ENCODE assay signal across 1 cellular context in the genomic region with DNA sequence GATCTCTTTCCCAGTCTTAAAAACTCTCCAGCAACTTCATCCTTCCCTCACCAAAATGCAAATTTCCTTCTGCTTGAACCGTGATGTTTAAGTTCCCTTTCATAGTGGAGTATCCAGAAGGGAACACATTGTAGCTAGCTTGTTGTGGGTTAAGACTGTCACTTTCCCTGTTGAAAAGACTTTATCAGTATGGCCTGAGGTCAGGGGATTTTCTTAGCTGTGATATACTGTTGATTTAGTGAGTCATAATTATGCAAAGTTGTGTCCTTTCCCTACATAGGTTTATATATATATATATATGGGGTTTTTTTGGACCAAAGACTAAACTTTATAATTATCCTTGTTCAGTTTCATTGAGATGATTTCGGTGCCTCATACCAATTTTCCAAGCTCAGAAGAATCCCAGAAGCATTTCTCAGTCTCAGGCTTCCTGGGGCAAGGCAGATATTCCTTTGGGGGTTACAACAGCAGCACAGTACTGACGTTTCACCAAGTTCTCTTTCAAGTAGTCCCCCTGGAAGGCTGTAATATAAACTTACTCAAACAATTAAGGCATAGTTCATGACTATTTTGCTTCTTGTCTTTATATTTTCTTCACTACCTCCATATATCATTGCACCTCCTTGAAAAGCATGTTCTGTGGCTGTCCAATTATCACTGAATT.
TF ChIP-seq lines count a peak whose summit lies in the region.

No MANE protein-coding gene starts in this region.

TF ChIP-seq in HEK293, 187 proteins besides CTCF, POLR2A, EP300 and RAD21 (continued from another document):
- TF ChIP-seq ZNF280D (tag by site-specific recombination; IDR thresholded peaks at IDR 0.05) = no peak
- 0 out of 2 replicates have a peak, but pooled peaks have one; percentile 53 for TF ChIP-seq MZF1 (tag by site-specific recombination; IDR thresholded peaks at IDR 0.05; ENCODE audit: borderline replicate concordance)
- TF ChIP-seq ZNF692 (tag by site-specific recombination; IDR thresholded peaks at IDR 0.05) = no peak
- no peak for TF ChIP-seq SP3 (tag by site-specific recombination; IDR thresholded peaks at IDR 0.05)
- no peak for TF ChIP-seq ZNF843 (tag by site-specific recombination; IDR thresholded peaks at IDR 0.05)
- no peak for TF ChIP-seq FEZF1 (tag by site-specific recombination; IDR thresholded peaks at IDR 0.05)
- no peak for TF ChIP-seq ZBTB11 (tag by site-specific recombination; conservative IDR thresholded peaks at IDR 0.05; ENCODE audit: low read depth)
- TF ChIP-seq ZNF133 (tag by site-specific recombination; IDR thresholded peaks at IDR 0.05) = no peak
- no peak for TF ChIP-seq ZSCAN23 (tag by site-specific recombination; IDR thresholded peaks at IDR 0.05)
- TF ChIP-seq ZNF26 (tag by site-specific recombination; IDR thresholded peaks at IDR 0.05) = no peak
- no peak for TF ChIP-seq ZFHX2 (tag by site-specific recombination; conservative IDR thresholded peaks at IDR 0.05)
- TF ChIP-seq ZNF624 (tag by site-specific recombination; IDR thresholded peaks at IDR 0.05) = no peak
- TF ChIP-seq ZNF785 (tag by site-specific recombination; IDR thresholded peaks at IDR 0.05) = no peak
- TF ChIP-seq ZNF324 (tag by site-specific recombination; IDR thresholded peaks at IDR 0.05) = no peak
- TF ChIP-seq ZNF660 (tag by site-specific recombination; IDR thresholded peaks at IDR 0.05) = no peak
- no peak for TF ChIP-seq ZNF747 (tag by site-specific recombination; IDR thresholded peaks at IDR 0.05)
- TF ChIP-seq ZNF48 (tag by site-specific recombination; IDR thresholded peaks at IDR 0.05) = no peak
- 0 out of 2 replicates have a peak, but pooled peaks have one; percentile 23 for TF ChIP-seq SP7 (tag by site-specific recombination; IDR thresholded peaks at IDR 0.05)
- TF ChIP-seq KLF9 (tag by site-specific recombination; IDR thresholded peaks at IDR 0.05; ENCODE audit: low read depth) = no peak
- TF ChIP-seq KLF10 (tag by site-specific recombination; IDR thresholded peaks at IDR 0.05) = no peak
- no peak for TF ChIP-seq ZNF76 (tag by site-specific recombination; IDR thresholded peaks at IDR 0.05; ENCODE audit: borderline replicate concordance, low read depth)
- no peak for TF ChIP-seq MEIS1 (CRISPR knock-in tag; IDR thresholded peaks at IDR 0.05; ENCODE audit: borderline replicate concordance)
- TF ChIP-seq PRDM1 (tag by site-specific recombination; IDR thresholded peaks at IDR 0.05) = peak; percentile 45
- no peak for TF ChIP-seq ZNF239 (tag by site-specific recombination; IDR thresholded peaks at IDR 0.05)
- no peak for TF ChIP-seq ZNF311 (tag by site-specific recombination; IDR thresholded peaks at IDR 0.05; ENCODE audit: borderline replicate concordance)
- no peak for TF ChIP-seq ZXDB (tag by site-specific recombination; IDR thresholded peaks at IDR 0.05)
- no peak for TF ChIP-seq ZNF600 (tag by site-specific recombination; IDR thresholded peaks at IDR 0.05)
- TF ChIP-seq ZSCAN4 (tag by site-specific recombination; IDR thresholded peaks at IDR 0.05) = no peak
- TF ChIP-seq ZNF629 (tag by site-specific recombination; IDR thresholded peaks at IDR 0.05) = peak; percentile 29; the same call in 1 of the 2 replicates
- TF ChIP-seq ZSCAN16 (tag by site-specific recombination; IDR thresholded peaks at IDR 0.05) = no peak
- no peak for TF ChIP-seq KLF17 (tag by site-specific recombination; IDR thresholded peaks at IDR 0.05)
- peak; percentile 46 for TF ChIP-seq OSR2 (tag by site-specific recombination; IDR thresholded peaks at IDR 0.05)
- TF ChIP-seq, protein P1, sequence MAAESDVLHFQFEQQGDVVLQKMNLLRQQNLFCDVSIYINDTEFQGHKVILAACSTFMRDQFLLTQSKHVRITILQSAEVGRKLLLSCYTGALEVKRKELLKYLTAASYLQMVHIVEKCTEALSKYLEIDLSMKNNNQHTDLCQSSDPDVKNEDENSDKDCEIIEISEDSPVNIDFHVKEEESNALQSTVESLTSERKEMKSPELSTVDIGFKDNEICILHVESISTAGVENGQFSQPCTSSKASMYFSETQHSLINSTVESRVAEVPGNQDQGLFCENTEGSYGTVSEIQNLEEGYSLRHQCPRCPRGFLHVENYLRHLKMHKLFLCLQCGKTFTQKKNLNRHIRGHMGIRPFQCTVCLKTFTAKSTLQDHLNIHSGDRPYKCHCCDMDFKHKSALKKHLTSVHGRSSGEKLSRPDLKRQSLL (tag by site-specific recombination; IDR thresholded peaks at IDR 0.05) = no peak
- no peak for TF ChIP-seq ZNF555 (tag by site-specific recombination; conservative IDR thresholded peaks at IDR 0.05)
TF ChIP-seq in HEK293: peak in this region for 7.
